8 cellular contexts compared by ENCODE assay signal in genomic region chr21:33324311-33325221, GRCh38. TPM values are rescaled to one million over a fixed set of nuclear protein-coding genes. Genes with fewer than 3 reads are reported as not detected.
DNase-seq lines count a peak whose midpoint lies in the region; ATAC-seq and TF ChIP-seq lines count a peak whose summit lies in the region.

TSS of gene IFNAR1 (plus strand) at chr21:33324970. CDS start at chr21:33325056, 86 bp downstream.

- H3K79me2 ChIP-seq in DND-41 (ENCODE audit: insufficient read depth, low read length), result peaks cover 54% of the 10 kb centered on the region

- H3K4me2 ChIP-seq in DND-41 (ENCODE audit: insufficient read depth, low read length), result peak within 1 kb of the TSS; percentile 82

- H3K9me3 Mint-ChIP-seq in activated T-cell treated with anti-CD3 and anti-CD28 coated beads, Interleukin-2, amount 50 U/mL, for 72 hours, result no peaks in the 10 kb centered on the region
- H3K9me3 Mint-ChIP-seq in naive B cell, result no peaks in the 10 kb centered on the region
- H3K9me3 Mint-ChIP-seq in stimulated activated memory B cell treated with anti-CD40 and anti-IgM and Interleukin-4, amounts not matched to agents 10 μg/mL and 1 μg/mL and 100 μg/mL, for 72 hours, result no peaks in the 10 kb centered on the region

- H3K4me1 ChIP-seq in DND-41 (ENCODE audit: insufficient read depth, low read length) (peaks cover 34% of the 10 kb centered on the region), Peyer's patch (peaks cover 0 to 30% (median 3%) of the 10 kb centered on the region in 4 donors)

- no peak within 1 kb of the TSS for H3K4me3 Mint-ChIP-seq in activated T-cell treated with anti-CD3 and anti-CD28 coated beads, Interleukin-2, amount 50 U/mL, for 72 hours
- H3K4me3 Mint-ChIP-seq in naive B cell, result no peak within 1 kb of the TSS
- no peak within 1 kb of the TSS for H3K4me3 Mint-ChIP-seq in stimulated activated memory B cell treated with anti-CD40 and anti-IgM and Interleukin-4, amounts not matched to agents 10 μg/mL and 1 μg/mL and 100 μg/mL, for 72 hours

- H4K20me1 ChIP-seq in DND-41 (ENCODE audit: insufficient read depth, low read length), result no peaks in the 10 kb centered on the region; the same call in 1 of the 2 replicates

- TF ChIP-seq CTCF in DND-41 (IDR thresholded peaks at IDR 0.05; ENCODE audit: borderline replicate concordance, extremely low read depth, low read length, poor library complexity, severe bottlenecking), result peak; percentile 10
- no peak for TF ChIP-seq CTCF in Peyer's patch (IDR thresholded peaks at IDR 0.05)

- peak within 1 kb of the TSS; percentile 94 for H3K27ac ChIP-seq in DND-41 (ENCODE audit: low read length)
- peak within 1 kb of the TSS; percentile 85 for H3K27ac ChIP-seq in KOPT-K1 (ENCODE audit: low read depth, low read length, poor library complexity, severe bottlenecking)
- peak within 1 kb of the TSS; percentile 97 to 99 (median 97) for H3K27ac ChIP-seq in Peyer's patch

- ATAC-seq in DND-41 (ENCODE audit: insufficient read depth, low read depth), result peak; percentile 87
- peak; percentile 70 for ATAC-seq in GM21825 (IDR thresholded peaks at IDR 0.05; ENCODE audit: unreplicated experiment)
- ATAC-seq in activated T-cell treated with anti-CD3 and anti-CD28 coated beads, Interleukin-2, amount 50 U/mL, for 72 hours (replicated peaks in 1 of 2), result peak; percentile 95 to 97
- peak; percentile 69 to 78 for ATAC-seq in naive B cell (ENCODE audit: low read depth in 2 of 2)
- peak; percentile 96 for ATAC-seq in stimulated activated memory B cell treated with anti-CD40 and anti-IgM and Interleukin-4, amounts not matched to agents 10 μg/mL and 1 μg/mL and 100 μg/mL, for 72 hours

- H3K27ac Mint-ChIP-seq in activated T-cell treated with anti-CD3 and anti-CD28 coated beads, Interleukin-2, amount 50 U/mL, for 72 hours, result no peak within 1 kb of the TSS
- no peak within 1 kb of the TSS for H3K27ac Mint-ChIP-seq in naive B cell
- H3K27ac Mint-ChIP-seq in stimulated activated memory B cell treated with anti-CD40 and anti-IgM and Interleukin-4, amounts not matched to agents 10 μg/mL and 1 μg/mL and 100 μg/mL, for 72 hours, result no peak within 1 kb of the TSS

- no peaks in the 10 kb centered on the region for H3K27me3 Mint-ChIP-seq in activated T-cell treated with anti-CD3 and anti-CD28 coated beads, Interleukin-2, amount 50 U/mL, for 72 hours (ENCODE audit: low read depth)
- H3K27me3 Mint-ChIP-seq in naive B cell, result no peaks in the 10 kb centered on the region
- no peaks in the 10 kb centered on the region for H3K27me3 Mint-ChIP-seq in stimulated activated memory B cell treated with anti-CD40 and anti-IgM and Interleukin-4, amounts not matched to agents 10 μg/mL and 1 μg/mL and 100 μg/mL, for 72 hours

- peaks cover 12% of the 10 kb centered on the region; the same call in 1 of the 2 replicates for H3K36me3 ChIP-seq in DND-41 (ENCODE audit: insufficient read depth, low read length)
- H3K36me3 ChIP-seq in KOPT-K1 (ENCODE audit: insufficient read depth, low read length), result no peaks in the 10 kb centered on the region
- no peaks in the 10 kb centered on the region for H3K36me3 ChIP-seq in Peyer's patch

- peak within 1 kb of the TSS; percentile 69 to 83 for H3K4me3 ChIP-seq in DND-41 (ENCODE audit: low read depth in 1 of 2, low read length in 2 of 2)
- peak within 1 kb of the TSS; percentile 74 to 95 (median 82) for H3K4me3 ChIP-seq in Peyer's patch

- H3K9me3 ChIP-seq in DND-41 (ENCODE audit: insufficient read depth, low read length, severe bottlenecking), result no peaks in the 10 kb centered on the region
- H3K9me3 ChIP-seq in KOPT-K1 (ENCODE audit: insufficient read depth, low read length, poor library complexity, severe bottlenecking), result no peaks in the 10 kb centered on the region
- H3K9me3 ChIP-seq in Peyer's patch, result no peaks in the 10 kb centered on the region

- no peaks in the 10 kb centered on the region for H3K36me3 Mint-ChIP-seq in activated T-cell treated with anti-CD3 and anti-CD28 coated beads, Interleukin-2, amount 50 U/mL, for 72 hours (ENCODE audit: insufficient read depth in 2 of 2)
- H3K36me3 Mint-ChIP-seq in naive B cell, result no peaks in the 10 kb centered on the region
- peaks cover 7% of the 10 kb centered on the region for H3K36me3 Mint-ChIP-seq in stimulated activated memory B cell treated with anti-CD40 and anti-IgM and Interleukin-4, amounts not matched to agents 10 μg/mL and 1 μg/mL and 100 μg/mL, for 72 hours

- DNase-seq in DND-41 (peak; percentile 98), Peyer's patch (peak; percentile 99), fibroblast of gingiva (ENCODE audit: low read depth) (peak; percentile 99), naive B cell (peak; percentile 96)
- DNase-seq in activated T-cell treated with anti-CD3 and anti-CD28 coated beads, Interleukin-2, amount 50 U/mL, for 72 hours, result peak; percentile 97 to 99

- no peaks in the 10 kb centered on the region for H3K27me3 ChIP-seq in DND-41 (ENCODE audit: insufficient read depth, low read length, poor library complexity)
- no peaks in the 10 kb centered on the region for H3K27me3 ChIP-seq in Peyer's patch

- peak within 1 kb of the TSS; percentile 95 for H2AFZ ChIP-seq in DND-41 (ENCODE audit: low read depth, low read length)

- H3K9ac ChIP-seq in DND-41 (ENCODE audit: low read depth, low read length), result peak within 1 kb of the TSS; percentile 88

- TF ChIP-seq POLR2A in Peyer's patch (IDR thresholded peaks at IDR 0.05), result peak; percentile 82 to 89

- peaks cover 6% of the 10 kb centered on the region for H3K4me1 Mint-ChIP-seq in activated T-cell treated with anti-CD3 and anti-CD28 coated beads, Interleukin-2, amount 50 U/mL, for 72 hours (ENCODE audit: low read depth)
- H3K4me1 Mint-ChIP-seq in naive B cell, result peaks cover 15 to 30% (median 23%) of the 10 kb centered on the region in 3 donors
- peaks cover 11% of the 10 kb centered on the region for H3K4me1 Mint-ChIP-seq in stimulated activated memory B cell treated with anti-CD40 and anti-IgM and Interleukin-4, amounts not matched to agents 10 μg/mL and 1 μg/mL and 100 μg/mL, for 72 hours

RNA-seq across cellular contexts. Expression of gene IFNAR1, which starts in this region (rescaled TPM):
- total RNA-seq in Peyer's patch, result 10 to 100 TPM; 14.9 to 23.1 (median 21.9) TPM
- 10 to 100 TPM; 28.2 to 29.1 TPM for total RNA-seq in activated T-cell treated with anti-CD3 and anti-CD28 coated beads, Interleukin-2, amount 50 U/mL, for 72 hours
- polyA plus RNA-seq in naive B cell (ENCODE audit: low read depth in 6 of 6), result 100 to 1,000 TPM in 5 of 6 donors, 10 to 100 TPM in 1; 99.7 to 142 (median 126) TPM

Comparison
In these comparisons a context has a peak if more than half of its experiments do, and no peak if none do; other contexts are left out.
1. Peak in every context shown above with its lines: DNase-seq, ATAC-seq, H3K4me3 ChIP-seq and H3K27ac ChIP-seq.